In genomic region chr15:30063829-30064559, GRCh38 we compare ENCODE assay signal across 18 cellular contexts. TPM values are rescaled to one million over a fixed set of nuclear protein-coding genes. Genes with fewer than 3 reads are reported as not detected.
"Had no signal": no experiment of that assay in that cellular context is flagged by ENCODE, and none has a peak within 500 bp of the region (broad histone marks: within the 10 kb centered on the region; RNA-seq: fewer than 3 reads in every experiment).

No MANE protein-coding gene starts in this region.

- H3K4me3 Mint-ChIP-seq: activated naive CD4-positive, alpha-beta T cell treated with anti-CD3 and anti-CD28 coated beads, Interleukin-2, amount 50 U/mL, for 24 hours; activated T-cell treated with anti-CD3 and anti-CD28 coated beads, Interleukin-2, amount 50 U/mL, for 24 hours; naive thymus-derived CD8-positive, alpha-beta T cell; stimulated activated naive CD8-positive, alpha-beta T cell treated with anti-CD3 and anti-CD28 coated beads, Interleukin-15, Interleukin-2, amounts not matched to agents 100 ng/mL and 50 ng/mL, for 24 hours; T-helper 2 cell treated with Interferon-gamma antibody and Interleukin-4, amounts not matched to agents 5 μg/mL and 100 μg/mL, for 36 hours had no signal

- H3K4me1 Mint-ChIP-seq: activated naive CD4-positive, alpha-beta T cell treated with anti-CD3 and anti-CD28 coated beads, Interleukin-2, amount 50 U/mL, for 24 hours; naive thymus-derived CD8-positive, alpha-beta T cell had no signal

- ATAC-seq: activated CD4-positive, CD25-positive, alpha-beta regulatory T cell treated with anti-CD3 and anti-CD28 coated beads, Interleukin-2, amount 50 U/mL, for 24 hours; naive thymus-derived CD8-positive, alpha-beta T cell had no signal

- H3K27me3 ChIP-seq: breast epithelium, transverse colon had no signal

- H3K27me3 Mint-ChIP-seq: activated naive CD4-positive, alpha-beta T cell treated with anti-CD3 and anti-CD28 coated beads, Interleukin-2, amount 50 U/mL, for 24 hours had no signal

- DNase-seq: activated effector memory CD4-positive, alpha-beta T cell treated with Interleukin-2 at 50 U/mL for 16 hours; activated T-cell treated with anti-CD3 and anti-CD28 coated beads, Interleukin-2, amount 50 U/mL, for 24 hours; effector CD4-positive, alpha-beta T cell; kidney; naive thymus-derived CD8-positive, alpha-beta T cell; nucleus accumbens; stimulated activated CD4-positive, alpha-beta T cell treated with anti-CD3 and anti-CD28 coated beads, Interleukin-4, amount 100 ng/mL, for 24 hours; transverse colon had no signal

- H3K9me3 ChIP-seq: breast epithelium, transverse colon had no signal

- H3K4me1 ChIP-seq: breast epithelium, transverse colon had no signal

- H3K27ac ChIP-seq: breast epithelium, transverse colon had no signal

- H3K36me3 ChIP-seq: breast epithelium, transverse colon had no signal

- H3K36me3 Mint-ChIP-seq: naive thymus-derived CD8-positive, alpha-beta T cell had no signal

- H3K9me3 Mint-ChIP-seq: activated naive CD4-positive, alpha-beta T cell treated with anti-CD3 and anti-CD28 coated beads, Interleukin-2, amount 50 U/mL, for 24 hours; stimulated activated naive CD8-positive, alpha-beta T cell treated with anti-CD3 and anti-CD28 coated beads, Interleukin-15, Interleukin-2, amounts not matched to agents 100 ng/mL and 50 ng/mL, for 24 hours; T-helper 2 cell treated with Interferon-gamma antibody and Interleukin-4, amounts not matched to agents 5 μg/mL and 100 μg/mL, for 36 hours had no signal

- H3K4me3 ChIP-seq: breast epithelium, lung, transverse colon had no signal

- H3K27ac Mint-ChIP-seq: activated naive CD4-positive, alpha-beta T cell treated with anti-CD3 and anti-CD28 coated beads, Interleukin-2, amount 50 U/mL, for 24 hours; activated T-cell treated with anti-CD3 and anti-CD28 coated beads, Interleukin-2, amount 50 U/mL, for 24 hours; naive thymus-derived CD8-positive, alpha-beta T cell; stimulated activated naive CD8-positive, alpha-beta T cell treated with anti-CD3 and anti-CD28 coated beads, Interleukin-15, Interleukin-2, amounts not matched to agents 100 ng/mL and 50 ng/mL, for 24 hours; T-helper 2 cell treated with Interferon-gamma antibody and Interleukin-4, amounts not matched to agents 5 μg/mL and 100 μg/mL, for 36 hours had no signal

RNA-seq across cellular contexts. Expression of gene GOLGA8J, which starts 18.8 kb away (rescaled TPM):
- total RNA-seq: fibroblast of lung, frontal cortex, kidney, mononuclear cell, pulmonary artery endothelial cell had no signal
- polyA plus RNA-seq: fibroblast of lung; lung; naive thymus-derived CD8-positive, alpha-beta T cell had no signal
